1 cellular context compared by ENCODE assay signal in genomic region chr17:14813649-14814048, GRCh38.
TF ChIP-seq lines count a peak whose summit lies in the region.

No MANE protein-coding gene starts in this region.

TF ChIP-seq in K562, 482 proteins besides CTCF, POLR2A, EP300 and RAD21:
- TF ChIP-seq CTCFL (IDR thresholded peaks at IDR 0.05; ENCODE audit: borderline replicate concordance, insufficient read depth, low read depth, low read length, poor library complexity, severe bottlenecking) = peak; percentile 4
- no peak for TF ChIP-seq ZBTB40 (IDR thresholded peaks at IDR 0.05)
- no peak for TF ChIP-seq ZBTB40 (CRISPR knock-in tag; IDR thresholded peaks at IDR 0.05)
